22 cellular contexts compared by ENCODE assay signal in genomic region chr4:117898496-117898895, GRCh38.
"Had no signal": no experiment of that assay in that cellular context is flagged by ENCODE, and none has a peak within 500 bp of the region (broad histone marks: within the 10 kb centered on the region; RNA-seq: fewer than 3 reads in every experiment).

No MANE protein-coding gene starts in this region.

- H3K27me3 ChIP-seq: right lobe of liver had no signal

- H3K36me3 Mint-ChIP-seq: activated naive CD4-positive, alpha-beta T cell treated with anti-CD3 and anti-CD28 coated beads, Interleukin-2, amount 10 ng/mL, durations not matched to agents 7 days and 5 days; stimulated activated naive B cell treated with anti-CD40 and anti-IgM and Interleukin-4, amounts not matched to agents 10 μg/mL and 1 μg/mL and 100 μg/mL, for 72 hours had no signal

- H3K9me3 Mint-ChIP-seq: activated T-helper 2 cell treated with anti-CD3 and anti-CD28 coated beads, Interferon-gamma antibody, Interleukin-2, Interleukin-4, amounts not matched to agents 10 μg/mL and 5 μg/mL and 100 μg/mL, durations not matched to agents 14 hours and 24 hours and 36 hours; endodermal cell; stimulated activated naive B cell treated with anti-CD40 and anti-IgM and Interleukin-4, amounts not matched to agents 10 μg/mL and 1 μg/mL and 100 μg/mL, for 72 hours had no signal

- DNase-seq: activated CD4-positive, alpha-beta T cell treated with anti-CD3 and anti-CD28 coated beads, Interleukin-2, amount 10 ng/mL, durations not matched to agents 7 days and 5 days; activated CD4-positive, CD25-positive, alpha-beta regulatory T cell; activated naive CD4-positive, alpha-beta T cell treated with anti-CD3 and anti-CD28 coated beads, Interleukin-2, amount 10 ng/mL, durations not matched to agents 7 days and 5 days; activated T-cell treated with anti-CD3 and anti-CD28 coated beads for 4 hours; amniotic stem cell; dermis blood vessel endothelial cell; endodermal cell; foreskin fibroblast; immature natural killer cell; left colon; occipital lobe; right lobe of liver; stimulated activated CD4-positive, alpha-beta T cell treated with anti-CD3 and anti-CD28 coated beads, Interleukin-2, amount 100 ng/mL, for 24 hours; stimulated activated naive B cell treated with anti-CD40 and anti-IgM and Interleukin-4, amounts not matched to agents 10 μg/mL and 1 μg/mL and 100 μg/mL, for 72 hours; substantia nigra; T-helper 17 cell; trophoblast cell had no signal

- FAIRE-seq: TTC549 had no signal

- H3K9me3 ChIP-seq: prostate gland, right lobe of liver had no signal

- H3K27ac Mint-ChIP-seq: activated CD4-positive, alpha-beta T cell treated with anti-CD3 and anti-CD28 coated beads, Interleukin-2, amount 10 ng/mL, durations not matched to agents 7 days and 5 days; activated naive CD4-positive, alpha-beta T cell treated with anti-CD3 and anti-CD28 coated beads, Interleukin-2, amount 10 ng/mL, durations not matched to agents 7 days and 5 days; activated T-helper 2 cell treated with anti-CD3 and anti-CD28 coated beads, Interferon-gamma antibody, Interleukin-2, Interleukin-4, amounts not matched to agents 10 μg/mL and 5 μg/mL and 100 μg/mL, durations not matched to agents 14 hours and 24 hours and 36 hours; endodermal cell; immature natural killer cell; natural killer cell treated with Interleukin-12 subunit alpha and Interleukin-12 subunit beta and Interleukin-15 and Interleukin-18, amount 100 ng/mL, for 72 hours; stimulated activated naive B cell treated with anti-CD40 and anti-IgM and Interleukin-4, amounts not matched to agents 10 μg/mL and 1 μg/mL and 100 μg/mL, for 72 hours; T-helper 17 cell had no signal

- H3K4me3 Mint-ChIP-seq: activated CD4-positive, alpha-beta T cell treated with anti-CD3 and anti-CD28 coated beads, Interleukin-2, amount 10 ng/mL, durations not matched to agents 7 days and 5 days; activated naive CD4-positive, alpha-beta T cell treated with anti-CD3 and anti-CD28 coated beads, Interleukin-2, amount 10 ng/mL, durations not matched to agents 7 days and 5 days; endodermal cell; immature natural killer cell; natural killer cell treated with Interleukin-12 subunit alpha and Interleukin-12 subunit beta and Interleukin-15 and Interleukin-18, amount 100 ng/mL, for 72 hours; stimulated activated naive B cell treated with anti-CD40 and anti-IgM and Interleukin-4, amounts not matched to agents 10 μg/mL and 1 μg/mL and 100 μg/mL, for 72 hours; T-helper 17 cell had no signal

- H3K36me3 ChIP-seq: prostate gland, right lobe of liver had no signal

- H3K4me1 Mint-ChIP-seq: activated CD4-positive, alpha-beta T cell treated with anti-CD3 and anti-CD28 coated beads, Interleukin-2, amount 10 ng/mL, durations not matched to agents 7 days and 5 days; activated naive CD4-positive, alpha-beta T cell treated with anti-CD3 and anti-CD28 coated beads, Interleukin-2, amount 10 ng/mL, durations not matched to agents 7 days and 5 days; immature natural killer cell; stimulated activated naive B cell treated with anti-CD40 and anti-IgM and Interleukin-4, amounts not matched to agents 10 μg/mL and 1 μg/mL and 100 μg/mL, for 72 hours; T-helper 17 cell had no signal

- H3K27ac ChIP-seq: prostate gland, right lobe of liver had no signal

- H3K27me3 Mint-ChIP-seq: activated CD4-positive, alpha-beta T cell treated with anti-CD3 and anti-CD28 coated beads, Interleukin-2, amount 10 ng/mL, durations not matched to agents 7 days and 5 days; activated naive CD4-positive, alpha-beta T cell treated with anti-CD3 and anti-CD28 coated beads, Interleukin-2, amount 10 ng/mL, durations not matched to agents 7 days and 5 days; natural killer cell treated with Interleukin-12 subunit alpha and Interleukin-12 subunit beta and Interleukin-15 and Interleukin-18, amount 100 ng/mL, for 72 hours; stimulated activated naive B cell treated with anti-CD40 and anti-IgM and Interleukin-4, amounts not matched to agents 10 μg/mL and 1 μg/mL and 100 μg/mL, for 72 hours; T-helper 17 cell had no signal

- H3K4me1 ChIP-seq: prostate gland, right lobe of liver had no signal

- H3K4me3 ChIP-seq: prostate gland, right lobe of liver had no signal

- ATAC-seq: esophagus mucosa; left colon; natural killer cell treated with Interleukin-12 subunit alpha and Interleukin-12 subunit beta and Interleukin-15 and Interleukin-18, amount 100 ng/mL, for 72 hours; right lobe of liver; stimulated activated naive B cell treated with anti-CD40 and anti-IgM and Interleukin-4, amounts not matched to agents 10 μg/mL and 1 μg/mL and 100 μg/mL, for 72 hours; T-helper 17 cell had no signal
